ENCODE assay signal across 24 cellular contexts in the genomic region with DNA sequence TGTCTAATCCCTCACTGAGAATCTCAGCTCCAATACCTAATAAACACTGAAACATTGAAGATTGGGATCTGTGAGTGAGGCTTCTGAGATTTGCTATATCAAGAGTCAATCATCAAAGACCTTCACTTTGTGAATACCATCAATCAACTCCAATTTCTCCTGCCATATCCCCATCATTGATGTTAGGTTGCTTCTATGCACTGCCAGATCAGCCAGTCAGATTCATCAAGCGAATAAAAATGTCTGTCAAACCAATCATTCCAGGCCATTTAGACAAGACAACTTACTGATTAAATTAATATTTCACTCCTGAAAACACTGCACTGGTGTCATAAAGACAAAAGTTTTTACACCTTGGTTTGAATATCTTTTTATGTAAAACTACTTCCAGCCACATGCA.
"Had no signal": no experiment of that assay in that cellular context is flagged by ENCODE, and none has a peak within 500 bp of the region (broad histone marks: within the 10 kb centered on the region; RNA-seq: fewer than 3 reads in every experiment).

No MANE protein-coding gene starts in this region.

- H3K27ac ChIP-seq: colonic mucosa, coronary artery, dorsolateral prefrontal cortex, epithelial cell of prostate, esophagus muscularis mucosa, esophagus squamous epithelium, foreskin keratinocyte, gastrocnemius medialis, gastroesophageal sphincter, heart left ventricle, heart right ventricle had no signal

- H3K36me3 ChIP-seq: colonic mucosa, esophagus muscularis mucosa, esophagus squamous epithelium, gastrocnemius medialis, gastroesophageal sphincter, heart left ventricle, heart right ventricle had no signal

- H3K4me1 ChIP-seq: colonic mucosa, esophagus muscularis mucosa, esophagus squamous epithelium, foreskin keratinocyte, gastrocnemius medialis, gastroesophageal sphincter, heart left ventricle, heart right ventricle had no signal

- H3K9me3 ChIP-seq: colonic mucosa, esophagus muscularis mucosa, esophagus squamous epithelium, gastrocnemius medialis, gastroesophageal sphincter had no signal

- ATAC-seq: effector memory CD8-positive, alpha-beta T cell; esophagus mucosa; foreskin keratinocyte; gastrocnemius medialis; gastroesophageal sphincter; heart left ventricle; heart right ventricle had no signal

- H3K4me3 ChIP-seq: colonic mucosa, coronary artery, dorsolateral prefrontal cortex, esophagus muscularis mucosa, esophagus squamous epithelium, gastrocnemius medialis, gastroesophageal sphincter, heart left ventricle, heart right ventricle had no signal

- H3K27me3 ChIP-seq: colonic mucosa, dorsolateral prefrontal cortex, esophagus muscularis mucosa, esophagus squamous epithelium, foreskin keratinocyte, gastrocnemius medialis, gastroesophageal sphincter, heart left ventricle, heart right ventricle had no signal

- DNase-seq: colonic mucosa; cortex of kidney; dermis blood vessel endothelial cell; dorsolateral prefrontal cortex; effector CD4-positive, alpha-beta T cell; effector CD8-positive, alpha-beta T cell; effector memory CD4-positive, alpha-beta T cell; effector memory CD8-positive, alpha-beta T cell; endodermal cell; erythroblast; esophagus squamous epithelium; foreskin fibroblast; foreskin keratinocyte; foreskin melanocyte; gastrocnemius medialis; glutamatergic neuron; head of caudate nucleus; heart left ventricle; heart right ventricle had no signal
